7 cellular contexts compared by ENCODE assay signal in genomic region chr22:23787910-23788309, GRCh38. TPM values are rescaled to one million over a fixed set of nuclear protein-coding genes. Genes with fewer than 3 reads are reported as not detected.
DNase-seq lines count a peak whose midpoint lies in the region; ATAC-seq and TF ChIP-seq lines count a peak whose summit lies in the region.

No MANE protein-coding gene starts in this region.

- peak overlapping the region; percentile 96 for H3K27ac Mint-ChIP-seq in activated CD8-positive, alpha-beta T cell treated with anti-CD3 and anti-CD28 coated beads, Interleukin-2, amount 10 ng/mL, durations not matched to agents 7 days and 5 days
- H3K27ac Mint-ChIP-seq in stimulated activated memory B cell treated with anti-CD40 and anti-IgM and Interleukin-4, amounts not matched to agents 10 μg/mL and 1 μg/mL and 100 μg/mL, for 72 hours, result peak overlapping the region; percentile 86

- CTCF ChIA-PET in activated CD8-positive, alpha-beta T cell treated with anti-CD3 and anti-CD28 coated beads, Interleukin-2, amount 10 ng/mL, durations not matched to agents 7 days and 5 days (lab: Charles Lee), result interaction anchor here (1.2 to 2.1 kb wide), 3 partner anchors 12 to 62 kb away, joined by 4 to 8 read pairs (median 5); no protein-coding TSS in a partner anchor

- peak overlapping the region; percentile 91 for H3K4me3 Mint-ChIP-seq in activated CD8-positive, alpha-beta T cell treated with anti-CD3 and anti-CD28 coated beads, Interleukin-2, amount 10 ng/mL, durations not matched to agents 7 days and 5 days
- peak overlapping the region; percentile 87 for H3K4me3 Mint-ChIP-seq in stimulated activated memory B cell treated with anti-CD40 and anti-IgM and Interleukin-4, amounts not matched to agents 10 μg/mL and 1 μg/mL and 100 μg/mL, for 72 hours

- peaks cover 27% of the 10 kb centered on the region for H3K36me3 Mint-ChIP-seq in activated CD8-positive, alpha-beta T cell treated with anti-CD3 and anti-CD28 coated beads, Interleukin-2, amount 10 ng/mL, durations not matched to agents 7 days and 5 days (ENCODE audit: low read depth)
- peaks cover 19% of the 10 kb centered on the region for H3K36me3 Mint-ChIP-seq in stimulated activated memory B cell treated with anti-CD40 and anti-IgM and Interleukin-4, amounts not matched to agents 10 μg/mL and 1 μg/mL and 100 μg/mL, for 72 hours

- peak overlapping the region; percentile 72 for H3K4me3 ChIP-seq in HFF-Myc (replicated peaks; ENCODE audit: low read depth, low read length)
- H3K4me3 ChIP-seq in iPS-18a (ENCODE audit: low read length), result peak overlapping the region; percentile 97

- no peaks in the 10 kb centered on the region for H3K27me3 ChIP-seq in iPS-18a (ENCODE audit: control insufficient read depth, insufficient read depth, low read length)

- no peaks in the 10 kb centered on the region for H3K9me3 ChIP-seq in iPS-18a (ENCODE audit: control insufficient read depth, low read depth, low read length)

- H3K9me3 Mint-ChIP-seq in activated CD8-positive, alpha-beta T cell treated with anti-CD3 and anti-CD28 coated beads, Interleukin-2, amount 10 ng/mL, durations not matched to agents 7 days and 5 days (ENCODE audit: insufficient read depth), result no peaks in the 10 kb centered on the region
- H3K9me3 Mint-ChIP-seq in stimulated activated memory B cell treated with anti-CD40 and anti-IgM and Interleukin-4, amounts not matched to agents 10 μg/mL and 1 μg/mL and 100 μg/mL, for 72 hours, result no peaks in the 10 kb centered on the region

- peak overlapping the region; percentile 96 for H3K9ac ChIP-seq in iPS-18a (ENCODE audit: low read length)

- DNase-seq in HFF-Myc (ENCODE audit: extremely low read depth, low read depth) (no peak), A172 (ENCODE audit: low spot score) (no peak), NCI-H446 (lab: John Stamatoyannopoulos, UW) (no peak), GM19240 (ENCODE audit: insufficient read length, low spot score) (no peak)
- DNase-seq in activated CD8-positive, alpha-beta T cell treated with anti-CD3 and anti-CD28 coated beads, Interleukin-2, amount 10 ng/mL, durations not matched to agents 7 days and 5 days, result no peak

- TF ChIP-seq CTCF in HFF-Myc (IDR thresholded peaks at IDR 0.05; ENCODE audit: low read depth, low read length, missing control alignments), result no peak

- H3K4me1 Mint-ChIP-seq in activated CD8-positive, alpha-beta T cell treated with anti-CD3 and anti-CD28 coated beads, Interleukin-2, amount 10 ng/mL, durations not matched to agents 7 days and 5 days (ENCODE audit: low read depth), result peaks cover 65% of the 10 kb centered on the region
- H3K4me1 Mint-ChIP-seq in stimulated activated memory B cell treated with anti-CD40 and anti-IgM and Interleukin-4, amounts not matched to agents 10 μg/mL and 1 μg/mL and 100 μg/mL, for 72 hours, result peaks cover 37% of the 10 kb centered on the region

- H3K27ac ChIP-seq in iPS-18a (ENCODE audit: low read length), result no peak overlapping the region

- peaks cover 11% of the 10 kb centered on the region for H3K4me1 ChIP-seq in iPS-18a (ENCODE audit: control insufficient read depth, low read depth, low read length)

- peaks cover 26% of the 10 kb centered on the region for H3K36me3 ChIP-seq in iPS-18a (ENCODE audit: control insufficient read depth, low read depth, low read length)

- no peaks in the 10 kb centered on the region for H3K27me3 Mint-ChIP-seq in activated CD8-positive, alpha-beta T cell treated with anti-CD3 and anti-CD28 coated beads, Interleukin-2, amount 10 ng/mL, durations not matched to agents 7 days and 5 days (ENCODE audit: low read depth)
- H3K27me3 Mint-ChIP-seq in stimulated activated memory B cell treated with anti-CD40 and anti-IgM and Interleukin-4, amounts not matched to agents 10 μg/mL and 1 μg/mL and 100 μg/mL, for 72 hours, result no peaks in the 10 kb centered on the region

- POLR2A ChIA-PET in activated CD8-positive, alpha-beta T cell treated with anti-CD3 and anti-CD28 coated beads, Interleukin-2, amount 10 ng/mL, durations not matched to agents 7 days and 5 days (lab: Charles Lee), result interaction anchor here (0.6 to 2.5 kb wide), 5 partner anchors 25 to 60 kb away, joined by 3 to 12 read pairs (median 4); partner anchors contain the start of genes C22orf15 and ZNF70

- no peak for ATAC-seq in activated CD8-positive, alpha-beta T cell treated with anti-CD3 and anti-CD28 coated beads, Interleukin-2, amount 10 ng/mL, durations not matched to agents 7 days and 5 days
- ATAC-seq in stimulated activated memory B cell treated with anti-CD40 and anti-IgM and Interleukin-4, amounts not matched to agents 10 μg/mL and 1 μg/mL and 100 μg/mL, for 72 hours, result no peak

RNA-seq across cellular contexts. Expression of gene SMARCB1, which starts 1.1 kb away (rescaled TPM):
- total RNA-seq in activated CD8-positive, alpha-beta T cell treated with anti-CD3 and anti-CD28 coated beads, Interleukin-2, amount 10 ng/mL, durations not matched to agents 7 days and 5 days, result 100 to 1,000 TPM; 112 to 113 TPM
- 69.1 and 168 TPM in 2 replicates for total RNA-seq in A172 (2014; rRNA removed; shearing (Covaris generic))

RNA-seq across cellular contexts. Expression of gene MMP11, which starts 15.3 kb away (rescaled TPM):
- total RNA-seq in activated CD8-positive, alpha-beta T cell treated with anti-CD3 and anti-CD28 coated beads, Interleukin-2, amount 10 ng/mL, durations not matched to agents 7 days and 5 days, result under 1 TPM; 0.42 to 0.55 TPM
- 8.2 and 10.3 TPM in 2 replicates for total RNA-seq in A172 (2014; rRNA removed; shearing (Covaris generic))

RNA-seq across cellular contexts. Expression of gene CHCHD10, which starts 20.1 kb away (rescaled TPM):
- 100 to 1,000 TPM; 134 to 140 TPM for total RNA-seq in activated CD8-positive, alpha-beta T cell treated with anti-CD3 and anti-CD28 coated beads, Interleukin-2, amount 10 ng/mL, durations not matched to agents 7 days and 5 days
- 2.6 and 17.3 TPM in 2 replicates for total RNA-seq in A172 (2014; rRNA removed; shearing (Covaris generic))

RNA-seq across cellular contexts. Expression of gene C22orf15, which starts 25.1 kb away (rescaled TPM):
- 1 to 10 TPM in 1 of 2 experiments, under 1 TPM in 1; 0.81 to 1.4 TPM for total RNA-seq in activated CD8-positive, alpha-beta T cell treated with anti-CD3 and anti-CD28 coated beads, Interleukin-2, amount 10 ng/mL, durations not matched to agents 7 days and 5 days
- total RNA-seq in A172 (2014; rRNA removed; shearing (Covaris generic)), result 0.26 and 0.40 TPM in 2 replicates

RNA-seq across cellular contexts. Expression of gene VPREB3, which starts 33.7 kb away (rescaled TPM):
- total RNA-seq in activated CD8-positive, alpha-beta T cell treated with anti-CD3 and anti-CD28 coated beads, Interleukin-2, amount 10 ng/mL, durations not matched to agents 7 days and 5 days, result not detected
- total RNA-seq in A172 (2014; rRNA removed; shearing (Covaris generic)), result not detected in 2 replicates
